24 cellular contexts compared by ENCODE assay signal in the genomic region with DNA sequence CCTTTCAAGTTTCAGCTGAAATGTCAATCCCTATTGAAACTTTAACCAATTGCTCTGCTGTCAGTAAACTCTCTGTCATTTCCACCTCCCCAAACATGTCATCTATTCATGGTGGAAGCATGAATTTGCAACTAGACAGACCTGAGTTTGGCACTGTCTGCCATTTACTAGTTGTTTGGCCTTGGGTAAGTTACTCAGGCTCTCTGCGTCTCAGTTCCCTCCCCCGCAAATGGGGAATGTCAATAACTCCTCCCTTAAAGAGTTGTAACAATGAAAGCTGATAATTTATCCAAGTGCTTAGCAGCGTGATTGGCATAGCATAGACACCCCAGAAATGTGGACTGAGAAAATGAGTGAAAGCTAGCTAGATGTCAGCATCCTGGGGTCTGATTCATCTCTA.
A peak's percentile ranks its signal among the peaks of the same experiment; 100 is the strongest.
DNase-seq lines count a peak whose midpoint lies in the region; FAIRE-seq and TF ChIP-seq lines count a peak whose summit lies in the region.
"Had no signal": no experiment of that assay in that cellular context is flagged by ENCODE, and none has a peak within 500 bp of the region (broad histone marks: within the 10 kb centered on the region; RNA-seq: fewer than 3 reads in every experiment).

No MANE protein-coding gene starts in this region.

- H3K27me3 ChIP-seq in neural progenitor cell (no peaks in the 10 kb centered on the region), rectal smooth muscle tissue (ENCODE audit: control insufficient read depth, insufficient read depth, low read length) (no peaks in the 10 kb centered on the region), testis (no peaks in the 10 kb centered on the region)
- H3K27me3 ChIP-seq: BLaER1 treated with 17β-estradiol and CSF1 and Interleukin-3, amounts not matched to agents 10 nM and 100 nM had no signal

- DNase-seq in neural progenitor cell (ENCODE audit: low spot score) (no peak), testis (peak; percentile 67), hippocampal formation (lab: John Stamatoyannopoulos, UW) (no peak), COLO829 (ENCODE audit: low spot score) (no peak), GM12892 (ENCODE audit: insufficient read length) (no peak)
- DNase-seq: AML-193; CD4-positive, alpha-beta T cell; CD8-positive, alpha-beta T cell; COR-L47; DMS 273 treated with DMSO at 0.1 percent for 48 hours; DMS153; DMS53; DMS79; DND-41; EL; GDM1 had no signal

- H3K9ac ChIP-seq in neural progenitor cell, result no peak overlapping the region
- no peak overlapping the region for H3K9ac ChIP-seq in rectal smooth muscle tissue (ENCODE audit: low read length)
- H3K9ac ChIP-seq: BLaER1 treated with 17β-estradiol and CSF1 and Interleukin-3, amounts not matched to agents 10 nM and 100 nM had no signal

- FAIRE-seq in GM12892 (lab: Jason Lieb, UNC), result no peak
- FAIRE-seq: A549, GM12878 had no signal

- H3K27ac ChIP-seq in VCaP, result peak overlapping the region; percentile 80
- H3K27ac ChIP-seq in neural progenitor cell, result no peak overlapping the region
- H3K27ac ChIP-seq in rectal smooth muscle tissue (ENCODE audit: low read depth, low read length), result peak overlapping the region; percentile 67
- H3K27ac ChIP-seq in testis, result no peak overlapping the region
- H3K27ac ChIP-seq: 22Rv1; A549; BLaER1 treated with 17β-estradiol and CSF1 and Interleukin-3, amounts not matched to agents 10 nM and 100 nM; C4-2B had no signal

- no peak overlapping the region for H3K4me2 ChIP-seq in neural progenitor cell
- H3K4me2 ChIP-seq: A549 had no signal

- H3K27me3 Mint-ChIP-seq in neural progenitor cell (ENCODE audit: insufficient read depth, low read depth), result peaks cover 4% of the 10 kb centered on the region
- H3K27me3 Mint-ChIP-seq: B cell had no signal

- H3K9me3 Mint-ChIP-seq in neural progenitor cell, result peaks cover 1% of the 10 kb centered on the region
- H3K9me3 Mint-ChIP-seq: CD4-positive, alpha-beta T cell; CD8-positive, alpha-beta T cell had no signal

- H3K4me3 Mint-ChIP-seq in neural progenitor cell, result no peak overlapping the region
- H3K4me3 Mint-ChIP-seq: B cell; CD4-positive, alpha-beta T cell; CD8-positive, alpha-beta T cell had no signal

- peaks cover 22% of the 10 kb centered on the region for H3K36me3 Mint-ChIP-seq in neural progenitor cell
- H3K36me3 Mint-ChIP-seq: CD8-positive, alpha-beta T cell had no signal

- TF ChIP-seq CTCF in VCaP (conservative IDR thresholded peaks at IDR 0.05) (no peak), neural progenitor cell (IDR thresholded peaks at IDR 0.05) (no peak), testis (IDR thresholded peaks at IDR 0.05) (no peak)

- no peaks in the 10 kb centered on the region for H3K79me2 ChIP-seq in neural progenitor cell (ENCODE audit: low read depth)

- H3F3A ChIP-seq in neural progenitor cell (ENCODE audit: low read depth), result no peaks in the 10 kb centered on the region

- peaks cover 3% of the 10 kb centered on the region for H3K4me1 Mint-ChIP-seq in neural progenitor cell
- H3K4me1 Mint-ChIP-seq: B cell had no signal

- H3K27ac Mint-ChIP-seq in neural progenitor cell, result peak overlapping the region; percentile 18
- H3K27ac Mint-ChIP-seq: B cell; CD4-positive, alpha-beta T cell; CD8-positive, alpha-beta T cell had no signal

- no peaks in the 10 kb centered on the region for H4K20me1 ChIP-seq in neural progenitor cell (ENCODE audit: low read depth)
- H4K20me1 ChIP-seq: BLaER1 treated with 17β-estradiol and CSF1 and Interleukin-3, amounts not matched to agents 10 nM and 100 nM had no signal

- no peaks in the 10 kb centered on the region for H3K4me1 ChIP-seq in neural progenitor cell
- H3K4me1 ChIP-seq in rectal smooth muscle tissue (ENCODE audit: control insufficient read depth, insufficient read depth, low read length), result peaks cover 5% of the 10 kb centered on the region
- peaks cover 9% of the 10 kb centered on the region for H3K4me1 ChIP-seq in testis
- H3K4me1 ChIP-seq: A549 had no signal

- intact Hi-C loops in testis (cut with DNase I; ENCODE audit: low total_unique reads), result no loop called here

- no peak overlapping the region for H2AFZ ChIP-seq in neural progenitor cell (replicated peaks)

- no peak for TF ChIP-seq POLR2A in testis (IDR thresholded peaks at IDR 0.05)
- no peak for TF ChIP-seq POLR2A in GM12892 (IDR thresholded peaks at IDR 0.05; ENCODE audit: low read depth, low read length)

- H3K4me3 ChIP-seq in neural progenitor cell (no peak overlapping the region), rectal smooth muscle tissue (ENCODE audit: low read length) (no peak overlapping the region), testis (no peak overlapping the region)
- H3K4me3 ChIP-seq: A549; BLaER1 treated with 17β-estradiol and CSF1 and Interleukin-3, amounts not matched to agents 10 nM and 100 nM; GM12878 had no signal

- no peaks in the 10 kb centered on the region for H3K9me3 ChIP-seq in neural progenitor cell (ENCODE audit: low read depth)
- no peaks in the 10 kb centered on the region for H3K9me3 ChIP-seq in testis
- H3K9me3 ChIP-seq: A549 had no signal

- H3K36me3 ChIP-seq in neural progenitor cell (no peaks in the 10 kb centered on the region), rectal smooth muscle tissue (ENCODE audit: control insufficient read depth, insufficient read depth, low read length) (no peaks in the 10 kb centered on the region), testis (ENCODE audit: low read depth, missing control alignments) (no peaks in the 10 kb centered on the region)

- WGBS in testis, 2 donors, result 58 to 85% methylated on average over 3 of the region's 3 CpGs

Comparison
In these comparisons a context has a peak if more than half of its experiments do, and no peak if none do; other contexts are left out.
1. H3K27ac ChIP-seq: peak in VCaP (single experiment) and rectal smooth muscle tissue (single experiment); none in neural progenitor cell (single experiment) and testis (0 of 2).